20 cellular contexts compared by ENCODE assay signal in the genomic region with DNA sequence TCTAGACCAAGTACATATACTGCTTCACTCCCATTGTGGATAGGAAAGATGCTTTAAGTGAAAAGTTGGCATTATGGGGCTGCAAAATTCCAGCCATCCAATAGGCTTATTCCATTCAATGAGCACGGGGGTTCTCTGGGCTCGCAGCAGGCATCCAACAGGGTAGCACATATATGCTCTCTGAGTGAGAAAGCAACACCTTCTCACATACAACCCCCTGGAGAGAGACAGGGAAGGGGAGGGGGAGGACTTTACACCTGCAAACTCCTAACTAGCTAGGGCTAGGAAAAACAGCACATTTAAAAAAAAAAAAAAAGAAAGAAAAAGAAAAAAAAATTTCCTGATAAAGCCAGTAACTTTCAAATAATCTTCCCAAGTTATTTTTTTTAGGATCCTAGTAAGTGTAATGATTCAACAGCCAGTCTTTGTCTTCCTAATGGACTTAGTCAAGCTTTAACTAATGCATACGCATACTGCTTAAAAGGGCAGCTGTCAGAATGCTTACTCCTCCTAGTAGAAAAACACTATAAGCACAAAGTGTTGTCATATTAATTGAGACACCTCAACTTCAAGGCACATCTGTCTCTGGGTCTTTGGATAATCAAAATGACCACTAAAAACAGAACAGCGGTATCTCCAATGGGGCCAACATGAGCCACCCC. TPM values are rescaled to one million over a fixed set of nuclear protein-coding genes. Genes with fewer than 3 reads are reported as not detected.
"Had no signal": no experiment of that assay in that cellular context is flagged by ENCODE, and none has a peak within 500 bp of the region (broad histone marks: within the 10 kb centered on the region; RNA-seq: fewer than 3 reads in every experiment).

No MANE protein-coding gene starts in this region.

- H3K4me1 ChIP-seq: prostate gland, right atrium auricular region, thyroid gland had no signal

- H3K27ac ChIP-seq: brain microvascular endothelial cell, coronary artery, gastrocnemius medialis, prostate gland, right atrium auricular region, thyroid gland had no signal

- H3K27me3 ChIP-seq: brain microvascular endothelial cell, gastrocnemius medialis, right atrium auricular region, thyroid gland had no signal

- H3K36me3 ChIP-seq: prostate gland, thyroid gland had no signal

- DNase-seq: activated CD4-positive, alpha-beta T cell treated with anti-CD3 and anti-CD28 coated beads, Interleukin-2, amount 10 ng/mL, durations not matched to agents 7 days and 5 days; activated CD8-positive, alpha-beta memory T cell treated with anti-CD3 and anti-CD28 coated beads, Interleukin-2, amount 50 U/mL, for 4 hours; activated naive CD4-positive, alpha-beta T cell treated with anti-CD3 and anti-CD28 coated beads for 36 hours; activated T-cell treated with anti-CD3 and anti-CD28 coated beads, Interleukin-2, amount 50 U/mL, for 4 hours; brain microvascular endothelial cell; erythroblast; gastrocnemius medialis; head of caudate nucleus; mesenchymal stem cell; mucosa of descending colon; naive B cell; stimulated activated CD4-positive, alpha-beta T cell treated with anti-CD3 and anti-CD28 coated beads, Interleukin-12 subunit alpha, Interleukin-12 subunit beta, amount 100 ng/mL, for 4 hours; stimulated activated CD4-positive, alpha-beta T cell treated with anti-CD3 and anti-CD28 coated beads, Interleukin-1b, Interleukin-23, amount 100 ng/mL, for 48 hours; stimulated activated CD8-positive, alpha-beta memory T cell treated with anti-CD3 and anti-CD28 coated beads, Interleukin-4, amount 100 ng/mL, for 48 hours; stimulated activated naive CD4-positive, alpha-beta T cell treated with Interleukin-2 at 50 U/mL for 16 hours; thyroid gland had no signal

- H3K4me3 ChIP-seq: coronary artery, gastrocnemius medialis, mucosa of descending colon, prostate gland, right atrium auricular region, thyroid gland had no signal

- H3K9me3 ChIP-seq: gastrocnemius medialis, mucosa of descending colon, prostate gland, right atrium auricular region, thyroid gland had no signal

RNA-seq across cellular contexts. Expression of gene TFAP2E, which starts 49.5 kb away (rescaled TPM):
- total RNA-seq: gastrocnemius medialis, right atrium auricular region, urinary bladder had no signal
